8 cellular contexts compared by ENCODE assay signal in the genomic region with DNA sequence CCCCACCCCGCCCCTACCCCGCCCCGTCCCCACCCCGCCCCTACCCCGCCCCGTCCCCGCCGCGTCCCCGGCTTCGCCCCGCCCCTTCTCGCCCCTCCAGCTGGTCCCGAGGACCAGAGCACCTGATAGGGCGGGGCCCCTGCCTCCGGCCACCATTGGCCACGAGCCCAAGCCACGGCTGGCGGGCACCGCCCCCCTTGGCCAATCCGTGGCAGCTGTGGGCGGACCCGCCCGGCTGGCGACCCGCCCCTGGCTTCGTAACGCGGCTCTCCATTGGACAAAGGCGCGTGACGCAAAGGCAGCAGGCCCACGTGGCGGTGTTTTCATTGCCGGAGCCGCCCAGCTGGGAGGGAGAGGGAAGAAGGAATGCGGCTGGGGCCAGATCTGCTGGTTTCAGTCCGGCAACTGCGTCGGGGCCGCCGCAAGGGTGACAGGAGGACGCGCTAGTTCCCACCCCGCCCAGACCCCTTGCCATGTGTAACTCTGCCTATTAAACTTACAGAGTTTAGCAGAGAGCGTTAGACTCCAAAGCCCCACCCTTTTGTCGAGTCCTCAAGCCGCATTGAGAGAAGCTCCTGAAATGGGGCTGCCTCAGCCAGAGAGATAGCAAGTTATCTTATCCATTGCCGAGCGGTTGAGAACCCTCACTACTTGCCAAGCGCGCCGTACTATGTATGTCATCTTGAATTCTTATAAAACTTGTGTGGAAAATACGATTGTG. TPM values are rescaled to one million over a fixed set of nuclear protein-coding genes. Genes with fewer than 3 reads are reported as not detected.
DNase-seq lines count a peak whose midpoint lies in the region; ATAC-seq, FAIRE-seq and TF ChIP-seq lines count a peak whose summit lies in the region.

No MANE protein-coding gene starts in this region.

- TF ChIP-seq POLR2A in GM12892 (IDR thresholded peaks at IDR 0.05; ENCODE audit: low read depth, low read length) (peak; percentile 33; the same call in 1 of the 2 replicates), prostate gland (IDR thresholded peaks at IDR 0.05) (peak; percentile 98)

- ATAC-seq in HG02840 (IDR thresholded peaks at IDR 0.05; ENCODE audit: low FRiP score, unreplicated experiment) (peak; percentile 69), left ventricle myocardium superior (peak; percentile 81)

- intact Hi-C loops in left ventricle myocardium superior (cut with micrococcal nuclease) (no loop called here), prostate gland (cut with DNase I) (loop anchor here (2.0 to 5.0 kb wide), 3 partner anchors 55 to 210 kb away; partner anchors contain the start of genes AMZ2 and PRKAR1A)

- peak; percentile 85 for FAIRE-seq in GM12892 (lab: Jason Lieb, UNC)

- H3K27ac ChIP-seq in angular gyrus (ENCODE audit: low read depth, low read length) (peak overlapping the region; percentile 72), prostate gland (peak overlapping the region; percentile 96 to 97), urinary bladder (ENCODE audit: low read depth) (peak overlapping the region; percentile 69)

- H3K4me1 ChIP-seq in prostate gland (replicated peaks), result no peaks in the 10 kb centered on the region
- H3K4me1 ChIP-seq in urinary bladder (ENCODE audit: insufficient read depth), result no peaks in the 10 kb centered on the region

- H3K27me3 ChIP-seq in prostate gland (replicated peaks; ENCODE audit: insufficient read depth), result no peaks in the 10 kb centered on the region

- H3K4me3 ChIP-seq in prostate gland, result peak overlapping the region; percentile 76 to 77
- H3K4me3 ChIP-seq in urinary bladder (ENCODE audit: low read depth, low read length), result peak overlapping the region; percentile 39

- peak in 2 of 4 experiments; percentile 27 to 56 for TF ChIP-seq CTCF in prostate gland (IDR thresholded peaks at IDR 0.05)

- no peaks in the 10 kb centered on the region for H3K36me3 ChIP-seq in prostate gland
- no peaks in the 10 kb centered on the region for H3K36me3 ChIP-seq in urinary bladder (ENCODE audit: insufficient read depth)

- DNase-seq in GM12892 (ENCODE audit: insufficient read length) (peak; percentile 88), NCI-H1436 treated with DMSO at 0.1 percent for 48 hours (lab: John Stamatoyannopoulos, UW) (peak; percentile 88), T-helper 1 cell (peak; percentile 96 to 99 (median 98)), left ventricle myocardium superior (peak; percentile 100), prostate gland (ENCODE audit: low spot score) (peak; percentile 99)

- H3K9me3 ChIP-seq in prostate gland, result no peaks in the 10 kb centered on the region

- WGBS in prostate gland, result 1% methylated on average over 45 of the region's 54 CpGs
- WGBS in urinary bladder, result under 1% methylated on average over 53 of the region's 54 CpGs

RNA-seq across cellular contexts. Expression of gene WIPI1, which starts 0.4 kb away (rescaled TPM):
- polyA plus RNA-seq in GM12892 (2012; ENCODE audit: missing spikeins), result 11.4 TPM
- total RNA-seq in left ventricle myocardium superior, result 66.1 TPM
- total RNA-seq in prostate gland, result 10 to 100 TPM; 24.2 to 37.7 TPM
- 61.1 TPM for total RNA-seq in urinary bladder
- 35.4 TPM for polyA plus RNA-seq in urinary bladder

RNA-seq across cellular contexts. Expression of gene PRKAR1A, which starts 54.5 kb away (rescaled TPM):
- polyA plus RNA-seq in GM12892 (2012; ENCODE audit: missing spikeins), result 107 TPM
- total RNA-seq in left ventricle myocardium superior, result 599 TPM
- total RNA-seq in prostate gland, result 100 to 1,000 TPM; 296 to 409 TPM
- 326 TPM for total RNA-seq in urinary bladder
- 183 TPM for polyA plus RNA-seq in urinary bladder

Comparison
In these comparisons a context has a peak if more than half of its experiments do, and no peak if none do; other contexts are left out.
1. Peak in every context shown above with its lines: DNase-seq, ATAC-seq, H3K4me3 ChIP-seq and H3K27ac ChIP-seq.